Comparison of ENCODE assay signal across 8 cellular contexts in genomic region chr12:1592444-1593231, GRCh38. TPM values are rescaled to one million over a fixed set of nuclear protein-coding genes. Genes with fewer than 3 reads are reported as not detected.
DNase-seq lines count a peak whose midpoint lies in the region; ATAC-seq, FAIRE-seq and TF ChIP-seq lines count a peak whose summit lies in the region.

No MANE protein-coding gene starts in this region.

- H3K36me3 ChIP-seq in suprapubic skin, result no peaks in the 10 kb centered on the region

- 77% methylated on average over 25 of the region's 30 CpGs for WGBS in A549 (ENCODE audit: missing lambda C conversion rate)
- 2% methylated on average over 11 of the region's 30 CpGs for WGBS in suprapubic skin

- no peak for TF ChIP-seq CTCF in A549 (IDR thresholded peaks at IDR 0.05)
- no peak for TF ChIP-seq CTCF in natural killer cell (IDR thresholded peaks at IDR 0.05)
- no peak for TF ChIP-seq CTCF in suprapubic skin (IDR thresholded peaks at IDR 0.05)

- peak overlapping the region; percentile 95 for H3K4me2 ChIP-seq in A549

- no peaks in the 10 kb centered on the region for H3K27me3 ChIP-seq in suprapubic skin

- ATAC-seq in A549, result peak in 1 of 2 experiments; percentile 15; a peak in 3 of 6 replicates
- ATAC-seq in GM19035 (IDR thresholded peaks at IDR 0.05; ENCODE audit: unreplicated experiment), result peak; percentile 25
- ATAC-seq in natural killer cell, result no peak
- no peak for ATAC-seq in GM21529 (IDR thresholded peaks at IDR 0.05; ENCODE audit: unreplicated experiment)

- peak overlapping the region; percentile 76 to 98 for H3K27ac Mint-ChIP-seq in natural killer cell

- no peaks in the 10 kb centered on the region for H3K9me3 Mint-ChIP-seq in natural killer cell

- peaks cover 63 to 68% of the 10 kb centered on the region in 2 donors for H3K4me1 Mint-ChIP-seq in natural killer cell

- no peak for TF ChIP-seq RAD21 in A549 (conservative IDR thresholded peaks at IDR 0.05 in 1 of 2, IDR thresholded peaks at IDR 0.05 in 1 of 2)

- H3K27me3 Mint-ChIP-seq in natural killer cell (ENCODE audit: low read depth in 2 of 2), result no peaks in the 10 kb centered on the region

- POLR2A ChIA-PET in A549 (lab: Yijun Ruan, JAX), result interaction anchor here (1.1 kb wide), 1 partner anchor 10 kb away, joined by 3 read pairs; no protein-coding TSS in a partner anchor

- intact Hi-C loops in natural killer cell (cut with micrococcal nuclease), result loop anchor here (5.0 kb wide), 2 partner anchors 600 to 840 kb away; partner anchors contain the start of genes ERC1 and WNK1

- DNase-seq in A549 (ENCODE audit: low read depth in 1 of 2, low spot score in 1 of 2), result no peak
- DNase-seq in NCI-H82 (lab: John Stamatoyannopoulos, UW), result peak; percentile 59
- peak; percentile 46 for DNase-seq in activated T-cell treated with anti-CD3 and anti-CD28 coated beads for 1 hour (ENCODE audit: low read depth)
- DNase-seq in erythroblast (lab: John Stamatoyannopoulos, UW), result peak; percentile 39 to 41
- peak; percentile 27 for DNase-seq in natural killer cell
- no peak for DNase-seq in suprapubic skin (ENCODE audit: low spot score in 2 of 2)

- TF ChIP-seq POLR2A in A549 (IDR thresholded peaks at IDR 0.05; ENCODE audit: low read length) (no peak), erythroblast (IDR thresholded peaks at IDR 0.05; ENCODE audit: low read length) (no peak), suprapubic skin (IDR thresholded peaks at IDR 0.05) (no peak)

- H3K4me3 ChIP-seq in A549 (peak overlapping the region; percentile 68), suprapubic skin (peak overlapping the region; percentile 90)

- TF ChIP-seq EP300 in A549 (IDR thresholded peaks at IDR 0.05) (no peak), suprapubic skin (IDR thresholded peaks at IDR 0.05) (no peak)

- H3K4me1 ChIP-seq in A549, result peaks cover 38% of the 10 kb centered on the region
- peaks cover 69% of the 10 kb centered on the region for H3K4me1 ChIP-seq in suprapubic skin

- CTCF ChIA-PET in A549 (lab: Yijun Ruan, JAX), result interaction anchor here (0.6 to 3.0 kb wide), 7 partner anchors 9 to 1022 kb away, joined by 3 to 30 read pairs (median 5); partner anchors contain the start of gene RAD52

- H3K9me3 ChIP-seq in A549 (no peaks in the 10 kb centered on the region), suprapubic skin (no peaks in the 10 kb centered on the region)

- no peaks in the 10 kb centered on the region for H3K36me3 Mint-ChIP-seq in natural killer cell

- H3K27ac ChIP-seq in A549 (peak overlapping the region in 1 of 2 experiments; percentile 31; a peak in 1 of 6 replicates), suprapubic skin (peak overlapping the region; percentile 96)

- H3K4me3 Mint-ChIP-seq in natural killer cell, result peak overlapping the region; percentile 92

- no peak for FAIRE-seq in A549 (lab: Jason Lieb, UNC)

TF ChIP-seq in A549, 52 proteins besides CTCF, POLR2A, EP300 and RAD21:
- TF ChIP-seq JUNB (IDR thresholded peaks at IDR 0.05) (no peak), ZNF302 (CRISPR knock-in tag; IDR thresholded peaks at IDR 0.05) (no peak), MAX (IDR thresholded peaks at IDR 0.05) (no peak; the same call in 1 of the 2 replicates), KDM5A (IDR thresholded peaks at IDR 0.05) (no peak), EHF (CRISPR knock-in tag; IDR thresholded peaks at IDR 0.05) (no peak), E2F6 (IDR thresholded peaks at IDR 0.05; ENCODE audit: borderline replicate concordance, low read depth) (no peak), POLR2AphosphoS2 (conservative IDR thresholded peaks at IDR 0.05; ENCODE audit: low read length) (no peak), SREBF2 (IDR thresholded peaks at IDR 0.05) (no peak), FOSL2 (IDR thresholded peaks at IDR 0.05) (no peak), FOSL2 (CRISPR knock-in tag; IDR thresholded peaks at IDR 0.05) (no peak), CBX8 (IDR thresholded peaks at IDR 0.05) (no peak), REST (IDR thresholded peaks at IDR 0.05) (no peak), HMGXB4 (CRISPR knock-in tag; IDR thresholded peaks at IDR 0.05; ENCODE audit: borderline replicate concordance) (no peak), GATA3 (IDR thresholded peaks at IDR 0.05; ENCODE audit: borderline replicate concordance) (no peak), MYC (IDR thresholded peaks at IDR 0.05; ENCODE audit: borderline replicate concordance, low read length) (no peak), CHD4 (IDR thresholded peaks at IDR 0.05; ENCODE audit: borderline replicate concordance) (no peak), NFE2L2 (conservative IDR thresholded peaks at IDR 0.05; ENCODE audit: low read length) (no peak), HOXB13 (CRISPR knock-in tag; IDR thresholded peaks at IDR 0.05; ENCODE audit: low read depth) (no peak), BCL3 (IDR thresholded peaks at IDR 0.05) (no peak)

RNA-seq across cellular contexts. Expression of gene FBXL14, which starts 1.7 kb away (rescaled TPM):
- polyA plus RNA-seq in A549 (2011; rRNA removed), result 6.7 and 8.2 TPM in 2 replicates
- polyA plus RNA-seq in A549 (2012; cell fraction: cytosol; rRNA removed), result 19.5 and 28.3 TPM in 2 replicates
- 12.6 and 21.7 TPM in 2 replicates for polyA plus RNA-seq in A549 (2012; cell fraction: nucleus; rRNA removed)
- polyA plus RNA-seq in A549 (2017; fragmentation: RNase III; extraction: RNeasy Plus Mini Kit Qiagen cat#74134 plus additional on column Dnase treatment), result 6.5 to 8.1 TPM (median 7.1 TPM) in 3 replicates
- polyA minus RNA-seq in A549 (2011; rRNA and poly(A)+ RNA removed), result 10.7 and 17.9 TPM in 2 replicates
- total RNA-seq in natural killer cell, result 10 to 100 TPM; 18.7 to 24.9 (median 22.8) TPM
- total RNA-seq in suprapubic skin, result 10 to 100 TPM in 1 of 4 donors, 1 to 10 TPM in 3; 5.4 to 12.4 (median 7.6) TPM

RNA-seq across cellular contexts. Expression of gene WNT5B, which starts 36.4 kb away (rescaled TPM):
- 1.3 TPM in 2 replicates for polyA plus RNA-seq in A549 (2011; rRNA removed)
- 1.0 and 2.1 TPM in 2 replicates for polyA plus RNA-seq in A549 (2012; cell fraction: cytosol; rRNA removed)
- 4.0 and 4.2 TPM in 2 replicates for polyA plus RNA-seq in A549 (2012; cell fraction: nucleus; rRNA removed)
- polyA plus RNA-seq in A549 (2017; fragmentation: RNase III; extraction: RNeasy Plus Mini Kit Qiagen cat#74134 plus additional on column Dnase treatment), result 1.0 to 1.6 TPM (median 1.5 TPM) in 3 replicates
- 1.4 and 2.9 TPM in 2 replicates for polyA minus RNA-seq in A549 (2011; rRNA and poly(A)+ RNA removed)
- not detected for total RNA-seq in natural killer cell
- 10 to 100 TPM in 1 of 4 donors, 1 to 10 TPM in 3; 7.3 to 12.8 (median 8.3) TPM for total RNA-seq in suprapubic skin

Comparison
In these comparisons a context has a peak if more than half of its experiments do, and no peak if none do; other contexts are left out.
1. DNase-seq: peak in NCI-H82 (single experiment), activated T-cell treated with anti-CD3 and anti-CD28 coated beads for 1 hour (single experiment), erythroblast (2 of 2) and natural killer cell (single experiment); none in A549 (0 of 2) and suprapubic skin (0 of 2).
2. RNA of gene WNT5B, which starts 36.4 kb away (total RNA-seq): 7.3 to 12.8 TPM in suprapubic skin; not detected in natural killer cell; every median in the first group is over 4 times any median in the second.